In genomic region chr6:104173680-104174079, GRCh38 we compare ENCODE assay signal across 2 cellular contexts.
A peak's percentile ranks its signal among the peaks of the same experiment; 100 is the strongest.
TF ChIP-seq lines count a peak whose summit lies in the region.

No MANE protein-coding gene starts in this region.

TF ChIP-seq in liver, 16 proteins besides CTCF, POLR2A, EP300 and RAD21:
- TF ChIP-seq HNF4G (IDR thresholded peaks at IDR 0.05) (peak; percentile 39), RXRA (IDR thresholded peaks at IDR 0.05) (peak; percentile 53 to 71), ATF3 (IDR thresholded peaks at IDR 0.05) (no peak), EGR1 (IDR thresholded peaks at IDR 0.05; ENCODE audit: low read depth in 2 of 2) (peak in 1 of 2 donors; percentile 12), SP1 (IDR thresholded peaks at IDR 0.05) (peak; percentile 64), FOXA2 (IDR thresholded peaks at IDR 0.05) (no peak), JUND (IDR thresholded peaks at IDR 0.05) (peak in 1 of 2 donors; percentile 54), GABPA (IDR thresholded peaks at IDR 0.05 in 1 of 2, conservative IDR thresholded peaks at IDR 0.05 in 1 of 2) (no peak), HNF4A (conservative IDR thresholded peaks at IDR 0.05) (peak; percentile 78 to 87), FOXA1 (IDR thresholded peaks at IDR 0.05) (no peak), MAX (IDR thresholded peaks at IDR 0.05) (no peak), TAF1 (conservative IDR thresholded peaks at IDR 0.05) (no peak), REST (IDR thresholded peaks at IDR 0.05) (no peak)

TF ChIP-seq in HepG2, 621 proteins besides CTCF, POLR2A, EP300 and RAD21 (continued from another document):
- no peak for TF ChIP-seq ZMAT5 (CRISPR knock-in tag; IDR thresholded peaks at IDR 0.05; ENCODE audit: borderline replicate concordance, low read depth)
- no peak for TF ChIP-seq ZNF253 (CRISPR knock-in tag; IDR thresholded peaks at IDR 0.05; ENCODE audit: borderline replicate concordance)
- no peak for TF ChIP-seq TFE3 (CRISPR knock-in tag; IDR thresholded peaks at IDR 0.05)
- TF ChIP-seq ZNF451 (CRISPR knock-in tag; IDR thresholded peaks at IDR 0.05) = no peak
- TF ChIP-seq GLMP (CRISPR knock-in tag; IDR thresholded peaks at IDR 0.05; ENCODE audit: borderline replicate concordance) = no peak
- TF ChIP-seq ZNF761 (CRISPR knock-in tag; conservative IDR thresholded peaks at IDR 0.05) = no peak
- TF ChIP-seq CREM (IDR thresholded peaks at IDR 0.05) = no peak
- TF ChIP-seq CREM (CRISPR knock-in tag; IDR thresholded peaks at IDR 0.05) = no peak
- TF ChIP-seq NCOA2 (CRISPR knock-in tag; IDR thresholded peaks at IDR 0.05) = no peak
- no peak for TF ChIP-seq REXO4 (CRISPR knock-in tag; IDR thresholded peaks at IDR 0.05; ENCODE audit: borderline replicate concordance)
- TF ChIP-seq ZNF841 (CRISPR knock-in tag; IDR thresholded peaks at IDR 0.05; ENCODE audit: borderline replicate concordance) = no peak
- TF ChIP-seq HNRNPL (IDR thresholded peaks at IDR 0.05; ENCODE audit: low read depth, low read length) = no peak
- no peak for TF ChIP-seq HOXA9 (CRISPR knock-in tag; IDR thresholded peaks at IDR 0.05; ENCODE audit: borderline replicate concordance)
- TF ChIP-seq CHCHD3 (CRISPR knock-in tag; IDR thresholded peaks at IDR 0.05) = no peak
- no peak for TF ChIP-seq STAT5B (CRISPR knock-in tag; IDR thresholded peaks at IDR 0.05)
- TF ChIP-seq ZNF777 (CRISPR knock-in tag; IDR thresholded peaks at IDR 0.05) = no peak
- TF ChIP-seq ZBTB7B (CRISPR knock-in tag; IDR thresholded peaks at IDR 0.05) = no peak
- TF ChIP-seq ZNF746 (CRISPR knock-in tag; IDR thresholded peaks at IDR 0.05) = no peak
- no peak for TF ChIP-seq MEIS1 (CRISPR knock-in tag; IDR thresholded peaks at IDR 0.05; ENCODE audit: borderline replicate concordance)
- no peak for TF ChIP-seq TBP (CRISPR knock-in tag; IDR thresholded peaks at IDR 0.05)
